ENCODE assay signal across 20 cellular contexts in the genomic region with DNA sequence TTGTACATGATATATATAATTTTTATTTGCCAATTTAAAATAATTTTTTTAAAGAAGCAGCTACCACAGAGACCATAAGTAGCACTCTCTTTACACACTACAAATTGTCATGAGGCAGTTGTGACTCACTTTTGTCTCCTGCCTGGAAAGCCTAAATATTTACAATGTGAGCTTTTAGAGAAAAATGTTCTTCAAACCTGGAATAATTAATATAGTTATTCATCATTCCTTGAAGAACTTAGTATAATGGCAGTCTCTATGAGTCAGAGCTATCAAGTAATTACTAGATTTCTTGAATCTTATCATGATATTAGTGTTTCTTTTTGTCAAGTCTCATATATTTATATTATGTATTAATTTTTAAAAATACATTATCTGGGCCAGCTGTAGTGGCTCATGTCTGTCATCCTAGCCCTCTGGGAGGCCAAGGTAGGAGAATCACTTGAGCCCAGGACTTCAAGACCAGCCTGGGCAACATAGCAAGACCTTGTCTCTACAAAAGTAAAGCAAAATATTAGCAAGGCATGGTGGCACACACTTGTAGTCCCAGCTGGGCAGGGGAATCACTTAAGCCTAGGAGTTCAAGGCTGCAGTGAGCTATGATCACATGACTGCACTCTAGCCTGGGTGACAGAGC.
DNase-seq lines count a peak whose midpoint lies in the region; ATAC-seq and TF ChIP-seq lines count a peak whose summit lies in the region.
"Had no signal": no experiment of that assay in that cellular context is flagged by ENCODE, and none has a peak within 500 bp of the region (broad histone marks: within the 10 kb centered on the region; RNA-seq: fewer than 3 reads in every experiment).

No MANE protein-coding gene starts in this region.

- no peaks in the 10 kb centered on the region for H3K27me3 ChIP-seq in foreskin keratinocyte
- no peaks in the 10 kb centered on the region for H3K27me3 ChIP-seq in H7 (ENCODE audit: control insufficient read depth, insufficient read depth, low read length)
- H3K27me3 ChIP-seq in transverse colon = no peaks in the 10 kb centered on the region
- H3K27me3 ChIP-seq: dorsolateral prefrontal cortex, heart right ventricle, MG63 had no signal

- no peak for TF ChIP-seq EP300 in transverse colon (IDR thresholded peaks at IDR 0.05; ENCODE audit: low read depth)

- no peaks in the 10 kb centered on the region for H3K36me3 ChIP-seq in H7 (replicated peaks; ENCODE audit: control insufficient read depth, insufficient read depth, low read length)
- no peaks in the 10 kb centered on the region for H3K36me3 ChIP-seq in transverse colon
- H3K36me3 ChIP-seq: heart right ventricle, MG63 had no signal

- peak; percentile 84 for ATAC-seq in foreskin keratinocyte
- ATAC-seq in GM19397 (IDR thresholded peaks at IDR 0.05; ENCODE audit: unreplicated experiment) = no peak
- ATAC-seq: heart right ventricle, HepG2 had no signal

- TF ChIP-seq CTCF in foreskin keratinocyte (conservative IDR thresholded peaks at IDR 0.05) (no peak), transverse colon (IDR thresholded peaks at IDR 0.05) (no peak)

- in situ Hi-C loops in transverse colon (cut with MboI; ENCODE audit: low pct_ligation_motif_present in 1 of 4, low pct_unique_long_range_greater_than_20kb in 1 of 4, low sequenced_read_pairs in 3 of 4) = no loop called here

- no peak overlapping the region for H3K27ac ChIP-seq in foreskin keratinocyte
- H3K27ac ChIP-seq in transverse colon = no peak overlapping the region
- H3K27ac ChIP-seq: dorsolateral prefrontal cortex, heart right ventricle, RWPE1 had no signal

- DNase-seq in AG20443 (ENCODE audit: low spot score) (peak; percentile 14), HT1080 (ENCODE audit: low read depth) (peak; percentile 30), amniotic epithelial cell (ENCODE audit: low read depth) (peak; percentile 52), foreskin keratinocyte (peak; percentile 44 to 55), H7 (no peak), transverse colon (no peak), NCI-H2029 (lab: John Stamatoyannopoulos, UW) (no peak)
- DNase-seq: activated CD4-positive, alpha-beta T cell treated with anti-CD3 and anti-CD28 coated beads, Interleukin-2, amount 50 U/mL, for 4 hours; dorsolateral prefrontal cortex; erythroblast; GDM1; heart right ventricle; MG63; naive B cell; NCI-H146; NCI-H774; posterior cingulate gyrus had no signal

- intact Hi-C loops in transverse colon (cut with DNase I; ENCODE audit: low total_unique reads) = no loop called here

- H3K4me1 ChIP-seq in foreskin keratinocyte = peaks cover 7% of the 10 kb centered on the region
- no peaks in the 10 kb centered on the region for H3K4me1 ChIP-seq in transverse colon

- no peaks in the 10 kb centered on the region for H3K9me3 ChIP-seq in transverse colon
- H3K9me3 ChIP-seq: heart right ventricle, MG63 had no signal

- no peak for TF ChIP-seq POLR2A in transverse colon (IDR thresholded peaks at IDR 0.05)

- no peak overlapping the region for H3K4me3 ChIP-seq in H7 (ENCODE audit: insufficient read depth, low read depth, low read length)
- no peak overlapping the region for H3K4me3 ChIP-seq in transverse colon
- H3K4me3 ChIP-seq: dorsolateral prefrontal cortex, heart right ventricle, MG63 had no signal

Comparison
In these comparisons a context has a peak if more than half of its experiments do, and no peak if none do; other contexts are left out.
1. DNase-seq: peak in AG20443 (single experiment), HT1080 (single experiment), amniotic epithelial cell (single experiment) and foreskin keratinocyte (2 of 2); none in H7 (single experiment), transverse colon (single experiment) and NCI-H2029 (single experiment).